26 cellular contexts compared by ENCODE assay signal in genomic region chr15:39640665-39641064, GRCh38. TPM values are rescaled to one million over a fixed set of nuclear protein-coding genes. Genes with fewer than 3 reads are reported as not detected.
A peak's percentile ranks its signal among the peaks of the same experiment; 100 is the strongest.
DNase-seq lines count a peak whose midpoint lies in the region; ATAC-seq and TF ChIP-seq lines count a peak whose summit lies in the region.
"Had no signal": no experiment of that assay in that cellular context is flagged by ENCODE, and none has a peak within 500 bp of the region (broad histone marks: within the 10 kb centered on the region; RNA-seq: fewer than 3 reads in every experiment).

No MANE protein-coding gene starts in this region.

- H3K27ac Mint-ChIP-seq in T-helper 17 cell (peak overlapping the region; percentile 91), WTC11 (no peak overlapping the region)
- H3K27ac Mint-ChIP-seq: activated CD4-positive, alpha-beta T cell treated with anti-CD3 and anti-CD28 coated beads, Interleukin-2, amount 10 ng/mL, durations not matched to agents 24 days and 14 days had no signal

- intact Hi-C loops in HCT116 (cut with micrococcal nuclease): no loop called here

- H3K27ac ChIP-seq in HCT116 (ENCODE audit: low read depth, low read length) (no peak overlapping the region), epithelial cell of prostate (peak overlapping the region; percentile 90), mucosa of rectum (ENCODE audit: low read depth in 2 of 2, low read length in 2 of 2) (peak overlapping the region; percentile 71 to 85)
- H3K27ac ChIP-seq: KMS-11, neutrophil, prostate gland, thyroid gland had no signal

- no peak for DNase-seq in HCT116 (ENCODE audit: low read depth, low spot score)
- DNase-seq in T-helper 17 cell: no peak
- DNase-seq in epithelial cell of prostate (ENCODE audit: low read depth, low spot score): no peak
- DNase-seq in WTC11 (ENCODE audit: low spot score): no peak
- DNase-seq: activated CD4-positive, alpha-beta T cell treated with anti-CD3 and anti-CD28 coated beads, Interleukin-2, amount 10 ng/mL, durations not matched to agents 24 days and 14 days; activated gamma-delta T cell; cerebellar nuclear complex; GOT3; hippocampal formation; left cardiac atrium; mesenchymal stem cell; NCI-H1417; NCI-H2029 treated with DMSO at 0.1 percent for 48 hours; NCI-H526; stimulated activated CD4-positive, alpha-beta T cell treated with anti-CD3 and anti-CD28 coated beads, Interleukin-12 subunit alpha, Interleukin-12 subunit beta, amount 100 ng/mL, for 4 hours; stimulated activated CD4-positive, alpha-beta T cell treated with anti-CD3 and anti-CD28 coated beads, Interleukin-2, amount 100 ng/mL, for 48 hours; T-helper 2 cell; thyroid gland had no signal

- H3K9me3 Mint-ChIP-seq in WTC11: no peaks in the 10 kb centered on the region

- no peaks in the 10 kb centered on the region for H3K79me2 ChIP-seq in HCT116 (ENCODE audit: insufficient read depth, low read length)

- H3K27me3 ChIP-seq in HCT116 (ENCODE audit: insufficient read depth, low read length) (no peaks in the 10 kb centered on the region), mucosa of rectum (ENCODE audit: control insufficient read depth in 2 of 2, insufficient read depth in 2 of 2, low read length in 2 of 2) (no peaks in the 10 kb centered on the region)
- H3K27me3 ChIP-seq: neutrophil, thyroid gland had no signal

- H3K9me3 ChIP-seq in HCT116 (ENCODE audit: control insufficient read depth in 1 of 2, insufficient read depth in 1 of 2, low read depth in 1 of 2, low read length in 2 of 2): no peaks in the 10 kb centered on the region
- no peaks in the 10 kb centered on the region for H3K9me3 ChIP-seq in T-helper 17 cell (ENCODE audit: control insufficient read depth, low read length, poor library complexity, severe bottlenecking)
- H3K9me3 ChIP-seq in mucosa of rectum (ENCODE audit: control insufficient read depth in 2 of 2, low read length in 2 of 2): no peaks in the 10 kb centered on the region
- H3K9me3 ChIP-seq: neutrophil, prostate gland, thyroid gland had no signal

- H3K4me1 Mint-ChIP-seq in T-helper 17 cell (peaks cover 11% of the 10 kb centered on the region), WTC11 (peaks cover 8% of the 10 kb centered on the region)

- RAD21 ChIA-PET in HCT116 (lab: Charles Lee; ENCODE audit: low non-redundant PET in 1 of 2, low total read pairs in 2 of 2, uncharacterized antibody in 2 of 2, unreplicated experiment in 2 of 2): no interaction called here

- ATAC-seq in HCT116 (no peak), T-helper 17 cell (no peak), WTC11 (no peak), HG03196 (IDR thresholded peaks at IDR 0.05; ENCODE audit: unreplicated experiment) (no peak), HG02678 (IDR thresholded peaks at IDR 0.05; ENCODE audit: unreplicated experiment) (no peak)
- ATAC-seq: left cardiac atrium, Panc1, sciatic nerve had no signal

- peak overlapping the region; percentile 6 for H2AFZ ChIP-seq in HCT116 (ENCODE audit: low read depth, low read length, poor library complexity, severe bottlenecking)

- H3K4me3 ChIP-seq in HCT116 (replicated peaks in 1 of 2; ENCODE audit: low read depth in 1 of 2, low read length in 2 of 2) (no peak overlapping the region), mucosa of rectum (ENCODE audit: low read length in 2 of 2) (no peak overlapping the region)
- H3K4me3 ChIP-seq: prostate gland, thyroid gland had no signal

- H3K9ac ChIP-seq in HCT116 (ENCODE audit: low read length): no peak overlapping the region
- H3K9ac ChIP-seq in mucosa of rectum (ENCODE audit: low read depth in 1 of 2, low read length in 2 of 2): peak overlapping the region; percentile 14 to 26
- H3K9ac ChIP-seq: KMS-11 had no signal

- no peaks in the 10 kb centered on the region for H3K9me2 ChIP-seq in HCT116 (ENCODE audit: insufficient read depth)

- H3K36me3 ChIP-seq in HCT116 (ENCODE audit: control insufficient read depth in 1 of 2, insufficient read depth in 2 of 2, low read length in 2 of 2) (no peaks in the 10 kb centered on the region), mucosa of rectum (ENCODE audit: control insufficient read depth in 2 of 2, insufficient read depth in 2 of 2, low read length in 2 of 2) (no peaks in the 10 kb centered on the region)
- H3K36me3 ChIP-seq: neutrophil, prostate gland, thyroid gland had no signal

- no peaks in the 10 kb centered on the region for H4K20me1 ChIP-seq in HCT116 (ENCODE audit: insufficient read depth)

- CTCF ChIA-PET in HCT116 (lab: Charles Lee): interaction anchor here (1.4 kb wide), 1 partner anchor 116 kb away, joined by 5 read pairs; no protein-coding TSS in a partner anchor
- CTCF ChIA-PET in WTC11 (lab: Charles Lee): interaction anchor here (0.7 to 2.0 kb wide), 2 partner anchors 24 to 31 kb away, joined by 3 to 10 read pairs; no protein-coding TSS in a partner anchor

- peaks cover 16 to 21% of the 10 kb centered on the region in 2 experiments for H3K4me1 ChIP-seq in HCT116 (ENCODE audit: control insufficient read depth in 1 of 2, insufficient read depth in 2 of 2, low read length in 2 of 2)
- H3K4me1 ChIP-seq in mucosa of rectum (ENCODE audit: control insufficient read depth in 2 of 2, insufficient read depth in 2 of 2, low read length in 2 of 2): peaks cover 20 to 39% of the 10 kb centered on the region in 2 donors
- H3K4me1 ChIP-seq: prostate gland, thyroid gland had no signal

- no TSS peak for BruUV-seq in HCT116 (replicated peaks; lab: Mats Ljungman, UMichigan)

- no peak overlapping the region for H3K4me2 ChIP-seq in HCT116 (ENCODE audit: low read length)
- H3K4me2 ChIP-seq: KMS-11 had no signal

- H3K36me3 Mint-ChIP-seq in T-helper 17 cell (ENCODE audit: low read depth) (no peaks in the 10 kb centered on the region), WTC11 (no peaks in the 10 kb centered on the region)

- H3K4me3 Mint-ChIP-seq in T-helper 17 cell: peak overlapping the region; percentile 63
- no peak overlapping the region for H3K4me3 Mint-ChIP-seq in WTC11
- H3K4me3 Mint-ChIP-seq: activated CD4-positive, alpha-beta T cell treated with anti-CD3 and anti-CD28 coated beads, Interleukin-2, amount 10 ng/mL, durations not matched to agents 24 days and 14 days had no signal

- POLR2A ChIA-PET in HCT116 (lab: Charles Lee) (interaction anchor here (1.1 kb wide), 1 partner anchor 20 kb away, joined by 3 read pairs; no protein-coding TSS in a partner anchor), WTC11 (lab: Charles Lee) (interaction anchor here (0.7 kb wide), 1 partner anchor 81 kb away, joined by 4 read pairs; no protein-coding TSS in a partner anchor)

- H3K27me3 Mint-ChIP-seq in T-helper 17 cell: no peaks in the 10 kb centered on the region
- H3K27me3 Mint-ChIP-seq in WTC11 (ENCODE audit: low read depth): no peaks in the 10 kb centered on the region

- TF ChIP-seq CTCF in HCT116 (IDR thresholded peaks at IDR 0.05 in 2 of 3, conservative IDR thresholded peaks at IDR 0.05 in 1 of 3; ENCODE audit: borderline replicate concordance in 1 of 3, insufficient read depth in 1 of 3, low read depth in 2 of 3, low read length in 2 of 3): no peak
- TF ChIP-seq CTCF in WTC11 (IDR thresholded peaks at IDR 0.05): no peak

- TF ChIP-seq POLR2A in HCT116 (IDR thresholded peaks at IDR 0.05; ENCODE audit: borderline replicate concordance, extremely low read depth, insufficient read depth, insufficient read length): no peak

- TF ChIP-seq RAD21 in HCT116 (IDR thresholded peaks at IDR 0.05; ENCODE audit: low read depth): no peak

TF ChIP-seq in HCT116, 20 proteins besides CTCF, POLR2A, EP300 and RAD21 (continues in another document):
- TF ChIP-seq EGR1 (IDR thresholded peaks at IDR 0.05; ENCODE audit: low read depth) (no peak), TCF7L2 (IDR thresholded peaks at IDR 0.05; ENCODE audit: borderline replicate concordance, extremely low read depth, insufficient read depth, insufficient read length) (no peak), POLR2AphosphoS5 (IDR thresholded peaks at IDR 0.05; ENCODE audit: low read depth, low read length) (no peak), SP1 (IDR thresholded peaks at IDR 0.05; ENCODE audit: low read depth) (no peak), EZH2phosphoT487 (IDR thresholded peaks at IDR 0.05; ENCODE audit: borderline replicate concordance) (no peak), YY1 (IDR thresholded peaks at IDR 0.05; ENCODE audit: extremely low read depth, insufficient replicate concordance, low read depth, low read length) (no peak)

TF ChIP-seq in WTC11, 78 proteins besides CTCF, POLR2A, EP300 and RAD21 (continues in another document):
- TF ChIP-seq AFF4 (CRISPR knock-in tag; IDR thresholded peaks at IDR 0.05; ENCODE audit: borderline replicate concordance): no peak
- TF ChIP-seq MLX (CRISPR knock-in tag; IDR thresholded peaks at IDR 0.05): no peak

RNA-seq across cellular contexts. Expression of gene THBS1, which starts 59.8 kb away (rescaled TPM):
- total RNA-seq in HCT116 (2021; ENCODE audit: unreplicated experiment) (6.3 TPM), T-helper 17 cell (10 to 100 TPM; 13.0 to 99.9 TPM), WTC11 (2021) (37.1 to 41.4 TPM (median 41.2 TPM) in 3 replicates)
- polyA plus RNA-seq in HCT116 (2012): 2.8 and 5.6 TPM in 2 replicates
